ENCODE assay signal across 21 cellular contexts in genomic region chr4:144316869-144317268, GRCh38.
DNase-seq lines count a peak whose midpoint lies in the region; ATAC-seq, FAIRE-seq and TF ChIP-seq lines count a peak whose summit lies in the region.
"Had no signal": no experiment of that assay in that cellular context is flagged by ENCODE, and none has a peak within 500 bp of the region (broad histone marks: within the 10 kb centered on the region; RNA-seq: fewer than 3 reads in every experiment).

No MANE protein-coding gene starts in this region.

- ATAC-seq in GM19395 (IDR thresholded peaks at IDR 0.05; ENCODE audit: unreplicated experiment) (peak; percentile 84), HG02938 (IDR thresholded peaks at IDR 0.05; ENCODE audit: unreplicated experiment) (peak; percentile 91), HG03565 (IDR thresholded peaks at IDR 0.05; ENCODE audit: unreplicated experiment) (peak; percentile 71), HG03280 (IDR thresholded peaks at IDR 0.05; ENCODE audit: unreplicated experiment) (no peak), gastroesophageal sphincter (no peak)
- ATAC-seq: foreskin keratinocyte, right cardiac atrium had no signal

- POLR2A ChIA-PET in MCF 10A (lab: Yijun Ruan, JAX) = no interaction called here

- no peak overlapping the region for H3K4me3 ChIP-seq in gastroesophageal sphincter
- H3K4me3 ChIP-seq: cardiac muscle cell, PC-9, testis had no signal

- peak; percentile 50 for FAIRE-seq in GM12892 (lab: Jason Lieb, UNC)
- FAIRE-seq: HTR-8/SVneo had no signal

- H3K4me1 Mint-ChIP-seq in MCF 10A (ENCODE audit: insufficient read depth, unreplicated experiment) = no peaks in the 10 kb centered on the region

- TF ChIP-seq EP300 in gastroesophageal sphincter (IDR thresholded peaks at IDR 0.05) = no peak

- no TSS peak for BruUV-seq in MCF 10A (replicated peaks; lab: Mats Ljungman, UMichigan)

- H3K36me3 Mint-ChIP-seq in MCF 10A (ENCODE audit: insufficient read depth, unreplicated experiment) = no peaks in the 10 kb centered on the region

- 64 to 100% methylated on average over 1 of the region's 1 CpG for WGBS in gastroesophageal sphincter (ENCODE audit: low coverage in 1 of 2), 2 donors

- no peaks in the 10 kb centered on the region for H3K27me3 ChIP-seq in gastroesophageal sphincter
- H3K27me3 ChIP-seq: cardiac muscle cell, foreskin keratinocyte, testis had no signal

- TF ChIP-seq CTCF in MCF 10A (IDR thresholded peaks at IDR 0.05; ENCODE audit: unreplicated experiment) = no peak
- TF ChIP-seq CTCF in gastroesophageal sphincter (IDR thresholded peaks at IDR 0.05) = no peak

- no peak overlapping the region for H3K27ac ChIP-seq in gastroesophageal sphincter
- H3K27ac ChIP-seq: cardiac muscle cell, foreskin keratinocyte, PC-9, testis, VCaP had no signal

- H3K9me3 Mint-ChIP-seq in MCF 10A (ENCODE audit: unreplicated experiment) = peaks cover 17% of the 10 kb centered on the region

- H3K27me3 Mint-ChIP-seq in MCF 10A (ENCODE audit: insufficient read depth, unreplicated experiment) = no peaks in the 10 kb centered on the region

- intact Hi-C loops in MCF 10A (cut with micrococcal nuclease) = no loop called here

- DNase-seq in GM12892 (ENCODE audit: insufficient read length) (no peak), MCF 10A (ENCODE audit: unreplicated experiment) (no peak), NCI-H1436 (lab: John Stamatoyannopoulos, UW) (no peak)
- DNase-seq: activated CD4-positive, alpha-beta T cell treated with anti-CD3 and anti-CD28 coated beads, Interleukin-2, amount 50 U/mL, for 4 hours; amniotic stem cell; foreskin keratinocyte; GF-D8; NCI-H1092 treated with DMSO at 0.1 percent for 48 hours; NCI-H69; PC-9; right cardiac atrium; stimulated activated CD4-positive, alpha-beta T cell treated with anti-CD3 and anti-CD28 coated beads, Interleukin-15, amount 100 ng/mL, for 24 hours; testis had no signal

- no peak overlapping the region for H3K27ac Mint-ChIP-seq in MCF 10A (ENCODE audit: low read depth, unreplicated experiment)

- CTCF ChIA-PET in MCF 10A (lab: Yijun Ruan, JAX) = no interaction called here

- H3K36me3 ChIP-seq in gastroesophageal sphincter = no peaks in the 10 kb centered on the region
- H3K36me3 ChIP-seq: cardiac muscle cell had no signal

- H3K4me3 Mint-ChIP-seq in MCF 10A (ENCODE audit: unreplicated experiment) = no peak overlapping the region

- TF ChIP-seq POLR2A in GM12892 (IDR thresholded peaks at IDR 0.05; ENCODE audit: low read depth, low read length) (no peak), gastroesophageal sphincter (IDR thresholded peaks at IDR 0.05) (no peak)

- peaks cover 0 to 30% (median 0%) of the 10 kb centered on the region in 3 donors for H3K9me3 ChIP-seq in gastroesophageal sphincter
- H3K9me3 ChIP-seq: testis had no signal

- no peaks in the 10 kb centered on the region for H3K4me1 ChIP-seq in gastroesophageal sphincter
- H3K4me1 ChIP-seq: foreskin keratinocyte, testis had no signal

Comparison
In these comparisons a context has a peak if more than half of its experiments do, and no peak if none do; other contexts are left out.
1. ATAC-seq: peak in GM19395 (single experiment), HG02938 (single experiment) and HG03565 (single experiment); none in HG03280 (single experiment) and gastroesophageal sphincter (single experiment).